In genomic region chr1:201022824-201023516, GRCh38 we compare ENCODE assay signal across 8 cellular contexts. TPM values are rescaled to one million over a fixed set of nuclear protein-coding genes. Genes with fewer than 3 reads are reported as not detected.
DNase-seq lines count a peak whose midpoint lies in the region; ATAC-seq and TF ChIP-seq lines count a peak whose summit lies in the region.

No MANE protein-coding gene starts in this region.

- H3K36me3 Mint-ChIP-seq in CD4-positive, alpha-beta memory T cell = peaks cover 0 to 14% of the 10 kb centered on the region in 2 donors

- H3K27ac ChIP-seq in CD4-positive, alpha-beta memory T cell (ENCODE audit: low read depth, low read length) = peak overlapping the region; percentile 69
- H3K27ac ChIP-seq in HUES48 (ENCODE audit: low read depth, low read length) (no peak overlapping the region), prostate gland (no peak overlapping the region)

- 8% methylated on average over 38 of the region's 56 CpGs for WGBS in prostate gland

- H3K4me3 Mint-ChIP-seq in CD4-positive, alpha-beta memory T cell = peak overlapping the region; percentile 92 to 98 (median 96)

- H3K9me3 ChIP-seq in CD4-positive, alpha-beta memory T cell (ENCODE audit: control insufficient read depth in 1 of 2, low read length in 2 of 2) = no peaks in the 10 kb centered on the region
- no peaks in the 10 kb centered on the region for H3K9me3 ChIP-seq in HUES48 (ENCODE audit: control insufficient read depth, insufficient read depth, low read length)
- H3K9me3 ChIP-seq in prostate gland = no peaks in the 10 kb centered on the region

- H3K4me3 ChIP-seq in CD4-positive, alpha-beta memory T cell (ENCODE audit: low read length in 2 of 2) = peak overlapping the region; percentile 67 to 86
- peak overlapping the region; percentile 68 for H3K4me3 ChIP-seq in HUES48 (ENCODE audit: low read depth, low read length)
- H3K4me3 ChIP-seq in fibroblast of the aortic adventitia (ENCODE audit: low read depth, low read length) = peak overlapping the region; percentile 46
- peak overlapping the region; percentile 31 to 40 for H3K4me3 ChIP-seq in prostate gland

- TF ChIP-seq POLR2A in prostate gland (IDR thresholded peaks at IDR 0.05) = no peak

- peak overlapping the region; percentile 95 to 100 (median 97) for H3K27ac Mint-ChIP-seq in CD4-positive, alpha-beta memory T cell

- ATAC-seq in HG03571 (IDR thresholded peaks at IDR 0.05; ENCODE audit: unreplicated experiment) (no peak), GM18520 (IDR thresholded peaks at IDR 0.05; ENCODE audit: unreplicated experiment) (no peak)

- H3K4me1 Mint-ChIP-seq in CD4-positive, alpha-beta memory T cell = peaks cover 59 to 83% (median 69%) of the 10 kb centered on the region in 4 donors

- H3K9me3 Mint-ChIP-seq in CD4-positive, alpha-beta memory T cell = no peaks in the 10 kb centered on the region

- peak; percentile 39 to 68 (median 43) for DNase-seq in CD4-positive, alpha-beta memory T cell
- DNase-seq in activated T-cell treated with anti-CD3 and anti-CD28 coated beads for 48 hours (ENCODE audit: low read depth) = peak; percentile 34
- no peak for DNase-seq in fibroblast of the aortic adventitia (ENCODE audit: low read depth)
- DNase-seq in prostate gland (ENCODE audit: low spot score) = no peak
- no peak for DNase-seq in HUDEP-2 (lab: John Stamatoyannopoulos, UW; ENCODE audit: unreplicated experiment in 76 of 76)

- H3K4me1 ChIP-seq in CD4-positive, alpha-beta memory T cell (ENCODE audit: insufficient read depth, low read length) = peaks cover 76% of the 10 kb centered on the region
- H3K4me1 ChIP-seq in HUES48 (ENCODE audit: control insufficient read depth, insufficient read depth, low read length) (peaks cover 47% of the 10 kb centered on the region), prostate gland (replicated peaks) (peaks cover 5% of the 10 kb centered on the region)

- POLR2A ChIA-PET in CD4-positive, alpha-beta memory T cell (lab: Charles Lee; ENCODE audit: partially characterized antibody) = interaction anchor here (0.8 to 3.1 kb wide), 15 partner anchors 11 to 353 kb away, joined by 3 to 12 read pairs (median 4); partner anchors contain the start of genes DDX59, GPR25 and TMEM9

- no peak for TF ChIP-seq CTCF in fibroblast of the aortic adventitia (IDR thresholded peaks at IDR 0.05; ENCODE audit: insufficient read depth, low read length)
- no peak for TF ChIP-seq CTCF in prostate gland (IDR thresholded peaks at IDR 0.05)

- H3K9ac ChIP-seq in HUES48 (ENCODE audit: low read depth, low read length) = no peak overlapping the region

- no peaks in the 10 kb centered on the region for H3K27me3 Mint-ChIP-seq in CD4-positive, alpha-beta memory T cell

- no peaks in the 10 kb centered on the region for H3K27me3 ChIP-seq in CD4-positive, alpha-beta memory T cell (ENCODE audit: insufficient read depth, low read length)
- H3K27me3 ChIP-seq in HUES48 (ENCODE audit: control insufficient read depth, insufficient read depth, low read length) (peaks cover 7% of the 10 kb centered on the region), prostate gland (replicated peaks; ENCODE audit: insufficient read depth) (no peaks in the 10 kb centered on the region)

- CTCF ChIA-PET in CD4-positive, alpha-beta memory T cell (lab: Charles Lee; ENCODE audit: partially characterized antibody) = interaction anchor here (1.0 to 11.4 kb wide), 5 partner anchors 12 to 51 kb away, joined by 3 to 95 read pairs (median 54); no protein-coding TSS in a partner anchor

- intact Hi-C loops in CD4-positive, alpha-beta memory T cell (cut with micrococcal nuclease) = loop anchor here (1.0 to 5.0 kb wide), 4 partner anchors 20 to 129 kb away; partner anchors contain the start of gene TMEM9
- intact Hi-C loops in prostate gland (cut with DNase I) = no loop called here

- H3K36me3 ChIP-seq in CD4-positive, alpha-beta memory T cell (ENCODE audit: insufficient read depth, low read length) = no peaks in the 10 kb centered on the region
- H3K36me3 ChIP-seq in HUES48 (ENCODE audit: control insufficient read depth, insufficient read depth, low read length) (no peaks in the 10 kb centered on the region), prostate gland (no peaks in the 10 kb centered on the region)

RNA-seq across cellular contexts. Expression of gene KIF21B, which starts 0.5 kb away (rescaled TPM):
- total RNA-seq in CD4-positive, alpha-beta memory T cell = 10 to 100 TPM; 90.3 to 94.7 TPM
- polyA plus RNA-seq in CD4-positive, alpha-beta memory T cell = 10 to 100 TPM in 1 of 2 donors, under 1 TPM in 1; 0.55 to 10.4 TPM
- total RNA-seq in fibroblast of the aortic adventitia (ENCODE audit: low replicate concordance) = under 0.01 TPM in 1 of 2 replicates, not detected in the other
- total RNA-seq in prostate gland = 10 to 100 TPM in 1 of 2 donors, under 1 TPM in 1; 0.46 to 10.5 TPM

Comparison
In these comparisons a context has a peak if more than half of its experiments do, and no peak if none do; other contexts are left out.
1. DNase-seq: peak in CD4-positive, alpha-beta memory T cell (5 of 5) and activated T-cell treated with anti-CD3 and anti-CD28 coated beads for 48 hours (single experiment); none in fibroblast of the aortic adventitia (single experiment), prostate gland (single experiment) and HUDEP-2 (0 of 76).
2. RNA of gene KIF21B, which starts 0.5 kb away (total RNA-seq): 90.3 to 94.7 TPM in CD4-positive, alpha-beta memory T cell; 0.46 to 10.5 TPM in prostate gland and under 0.01 TPM in fibroblast of the aortic adventitia; every median in the first group is over 4 times any median in the second.
3. Peak in every context shown above with its lines, with median percentiles within 50 percentile points of each other: H3K4me3 ChIP-seq.